Comparison of ENCODE assay signal across 1 cellular context in genomic region chr1:88737338-88737927, GRCh38.
TF ChIP-seq lines count a peak whose summit lies in the region.

No MANE protein-coding gene starts in this region.

TF ChIP-seq in GM23338, 12 proteins besides CTCF, POLR2A, EP300 and RAD21 (continued from another document):
- no peak for TF ChIP-seq ZNF462 (CRISPR knock-in tag; IDR thresholded peaks at IDR 0.05)
- TF ChIP-seq EZH2phosphoT487 (IDR thresholded peaks at IDR 0.05; ENCODE audit: unreplicated experiment), result no peak
- no peak for TF ChIP-seq ZNF331 (CRISPR knock-in tag; IDR thresholded peaks at IDR 0.05; ENCODE audit: low read depth)
- TF ChIP-seq NANOG (IDR thresholded peaks at IDR 0.05; ENCODE audit: borderline replicate concordance), result no peak
- TF ChIP-seq POLR2AphosphoS5 (IDR thresholded peaks at IDR 0.05; ENCODE audit: low read depth), result no peak
